ENCODE assay signal across 27 cellular contexts in genomic region chr7:158791133-158791532, GRCh38.
"Had no signal": no experiment of that assay in that cellular context is flagged by ENCODE, and none has a peak within 500 bp of the region (broad histone marks: within the 10 kb centered on the region; RNA-seq: fewer than 3 reads in every experiment).

No MANE protein-coding gene starts in this region.

- DNase-seq: activated B cell treated with CpG ODN at 0.5 μM for 24 hours; activated CD4-positive, alpha-beta T cell treated with anti-CD3 and anti-CD28 coated beads for 36 hours; activated CD4-positive, alpha-beta T cell treated with anti-CD3 and anti-CD28 coated beads, Interleukin-2, amount 50 U/mL, for 4 hours; activated CD8-positive, alpha-beta memory T cell treated with anti-CD3 and anti-CD28 coated beads for 24 hours; activated CD8-positive, alpha-beta memory T cell treated with anti-CD3 and anti-CD28 coated beads, Interleukin-2, amount 50 U/mL, for 4 hours; activated effector memory CD4-positive, alpha-beta T cell treated with anti-CD3 and anti-CD28 coated beads, Interleukin-2, amount 50 U/mL, for 16 hours; activated T-cell treated with anti-CD3 and anti-CD28 coated beads, Interleukin-2, amount 50 U/mL, for 72 hours; adrenal gland; brain microvascular endothelial cell; colonic mucosa; dorsolateral prefrontal cortex; effector memory CD8-positive, alpha-beta T cell; heart right ventricle; islet precursor cell; left cardiac atrium; right lobe of liver; SJCRH30; small intestine; stimulated activated CD4-positive, alpha-beta T cell treated with anti-CD3 and anti-CD28 coated beads, Interleukin-2, amount 100 ng/mL, for 24 hours; T-helper 1 cell; T-helper 9 cell; testis had no signal

- H3K9me3 ChIP-seq: adrenal gland, ascending aorta, colonic mucosa, heart right ventricle, right lobe of liver, SJCRH30, testis had no signal

- H3K27me3 Mint-ChIP-seq: activated B cell treated with CpG ODN at 0.5 μM for 24 hours; activated CD4-positive, alpha-beta T cell treated with anti-CD3 and anti-CD28 coated beads for 36 hours; activated naive CD4-positive, alpha-beta T cell treated with anti-CD3 and anti-CD28 coated beads, Interleukin-2, amount 50 U/mL, for 24 hours; effector memory CD8-positive, alpha-beta T cell; memory B cell; type B pancreatic cell had no signal

- H3K4me1 Mint-ChIP-seq: activated B cell treated with CpG ODN at 0.5 μM for 24 hours; activated CD4-positive, alpha-beta T cell treated with anti-CD3 and anti-CD28 coated beads for 36 hours; memory B cell had no signal

- ATAC-seq: activated CD4-positive, alpha-beta T cell treated with anti-CD3 and anti-CD28 coated beads for 36 hours; activated T-cell treated with anti-CD3 and anti-CD28 coated beads, Interleukin-2, amount 50 U/mL, for 72 hours; effector memory CD8-positive, alpha-beta T cell; heart right ventricle; left cardiac atrium; right lobe of liver; stimulated activated effector memory CD8-positive, alpha-beta T cell treated with anti-CD3 and anti-CD28 coated beads, Interleukin-12 subunit alpha, Interleukin-12 subunit beta, amount 100 ng/mL, for 72 hours had no signal

- H3K9me3 Mint-ChIP-seq: activated B cell treated with CpG ODN at 0.5 μM for 24 hours; activated naive CD4-positive, alpha-beta T cell treated with anti-CD3 and anti-CD28 coated beads, Interleukin-2, amount 50 U/mL, for 24 hours; activated T-cell treated with anti-CD3 and anti-CD28 coated beads, Interleukin-2, amount 50 U/mL, for 72 hours; effector memory CD8-positive, alpha-beta T cell; memory B cell; stimulated activated effector memory CD8-positive, alpha-beta T cell treated with anti-CD3 and anti-CD28 coated beads, Interleukin-12 subunit alpha, Interleukin-12 subunit beta, amount 100 ng/mL, for 72 hours; type B pancreatic cell had no signal

- H3K4me3 Mint-ChIP-seq: activated B cell treated with CpG ODN at 0.5 μM for 24 hours; activated CD4-positive, alpha-beta T cell treated with anti-CD3 and anti-CD28 coated beads for 36 hours; activated naive CD4-positive, alpha-beta T cell treated with anti-CD3 and anti-CD28 coated beads, Interleukin-2, amount 50 U/mL, for 24 hours; activated T-cell treated with anti-CD3 and anti-CD28 coated beads, Interleukin-2, amount 50 U/mL, for 72 hours; effector memory CD8-positive, alpha-beta T cell; memory B cell; stimulated activated effector memory CD8-positive, alpha-beta T cell treated with anti-CD3 and anti-CD28 coated beads, Interleukin-12 subunit alpha, Interleukin-12 subunit beta, amount 100 ng/mL, for 72 hours; type B pancreatic cell had no signal

- H3K27ac Mint-ChIP-seq: activated B cell treated with CpG ODN at 0.5 μM for 24 hours; activated CD4-positive, alpha-beta T cell treated with anti-CD3 and anti-CD28 coated beads for 36 hours; activated naive CD4-positive, alpha-beta T cell treated with anti-CD3 and anti-CD28 coated beads, Interleukin-2, amount 50 U/mL, for 24 hours; activated T-cell treated with anti-CD3 and anti-CD28 coated beads, Interleukin-2, amount 50 U/mL, for 72 hours; memory B cell; stimulated activated effector memory CD8-positive, alpha-beta T cell treated with anti-CD3 and anti-CD28 coated beads, Interleukin-12 subunit alpha, Interleukin-12 subunit beta, amount 100 ng/mL, for 72 hours; type B pancreatic cell had no signal

- H3K4me1 ChIP-seq: adrenal gland, colonic mucosa, right lobe of liver, SJCRH30, testis had no signal

- H3K4me3 ChIP-seq: adrenal gland, ascending aorta, colonic mucosa, dorsolateral prefrontal cortex, heart right ventricle, right lobe of liver, SJCRH30, testis had no signal

- H3K27ac ChIP-seq: adrenal gland, brain microvascular endothelial cell, colonic mucosa, heart right ventricle, right lobe of liver, SJCRH30, testis had no signal

- H3K27me3 ChIP-seq: adrenal gland, ascending aorta, brain microvascular endothelial cell, colonic mucosa, dorsolateral prefrontal cortex, heart right ventricle, right lobe of liver, SJCRH30, testis had no signal
